In genomic region chr1:1857096-1857703, GRCh38 we compare ENCODE assay signal across 12 cellular contexts. TPM values are rescaled to one million over a fixed set of nuclear protein-coding genes. Genes with fewer than 3 reads are reported as not detected.
DNase-seq lines count a peak whose midpoint lies in the region; ATAC-seq, FAIRE-seq and TF ChIP-seq lines count a peak whose summit lies in the region.
"Had no signal": no experiment of that assay in that cellular context is flagged by ENCODE, and none has a peak within 500 bp of the region (broad histone marks: within the 10 kb centered on the region; RNA-seq: fewer than 3 reads in every experiment).

No MANE protein-coding gene starts in this region.

- peaks cover 100% of the 10 kb centered on the region for H3K79me2 ChIP-seq in smooth muscle cell (ENCODE audit: low read depth)

- intact Hi-C loops in left ventricle myocardium inferior (cut with micrococcal nuclease): no loop called here

- ATAC-seq in T-cell (replicated peaks in 1 of 4) (no peak), GM21825 (IDR thresholded peaks at IDR 0.05; ENCODE audit: unreplicated experiment) (no peak), HG02973 (IDR thresholded peaks at IDR 0.05; ENCODE audit: unreplicated experiment) (no peak)

- H3K27ac ChIP-seq in left ventricle myocardium inferior (replicated peaks) (peak overlapping the region; percentile 90), smooth muscle cell (ENCODE audit: low read depth) (peak overlapping the region; percentile 74)

- CTCF ChIA-PET in T-cell (lab: Charles Lee): no interaction called here

- TF ChIP-seq CTCF in left ventricle myocardium inferior (IDR thresholded peaks at IDR 0.05; ENCODE audit: borderline replicate concordance) (no peak), smooth muscle cell (IDR thresholded peaks at IDR 0.05; ENCODE audit: borderline replicate concordance, insufficient read depth, poor library complexity, severe bottlenecking) (no peak)

- WGBS in smooth muscle cell (ENCODE audit: low lambda C conversion rate): 92% methylated on average over 4 of the region's 4 CpGs

- peaks cover 100% of the 10 kb centered on the region for H4K20me1 ChIP-seq in smooth muscle cell (ENCODE audit: low read depth)

- H3K27ac Mint-ChIP-seq in T-cell: peak overlapping the region; percentile 9 to 36

- H3K4me1 ChIP-seq in left ventricle myocardium inferior (peaks cover 93% of the 10 kb centered on the region), smooth muscle cell (ENCODE audit: low read depth) (peaks cover 22% of the 10 kb centered on the region)

- DNase-seq in GM12891 (ENCODE audit: insufficient read length, low spot score): no peak
- DNase-seq in T-cell: no peak
- DNase-seq in left ventricle myocardium inferior: no peak
- no peak for DNase-seq in smooth muscle cell (lab: John Stamatoyannopoulos, UW; ENCODE audit: unreplicated experiment)
- no peak for DNase-seq in DMS 273 treated with DMSO at 0.1 percent for 48 hours (lab: John Stamatoyannopoulos, UW)
- DNase-seq in kidney glomerular epithelial cell (lab: John Stamatoyannopoulos, UW): no peak
- DNase-seq: activated CD4-positive, alpha-beta T cell treated with anti-CD3 and anti-CD28 coated beads, Interleukin-2, amount 10 ng/mL, durations not matched to agents 7 days and 5 days; DMS79 treated with DMSO at 0.1 percent for 48 hours; NCI-H1930; RPMI8226 had no signal

- no peaks in the 10 kb centered on the region for H3K9me3 Mint-ChIP-seq in T-cell
- H3K9me3 Mint-ChIP-seq: activated CD4-positive, alpha-beta T cell treated with anti-CD3 and anti-CD28 coated beads, Interleukin-2, amount 10 ng/mL, durations not matched to agents 7 days and 5 days had no signal

- H3K27me3 Mint-ChIP-seq in T-cell: no peaks in the 10 kb centered on the region
- H3K27me3 Mint-ChIP-seq: activated CD4-positive, alpha-beta T cell treated with anti-CD3 and anti-CD28 coated beads, Interleukin-2, amount 10 ng/mL, durations not matched to agents 7 days and 5 days had no signal

- POLR2A ChIA-PET in T-cell (lab: Charles Lee): no interaction called here

- H3K4me3 ChIP-seq in left ventricle myocardium inferior (peak overlapping the region; percentile 47), smooth muscle cell (no peak overlapping the region)

- peaks cover 75 to 84% (median 80%) of the 10 kb centered on the region in 3 donors for H3K4me1 Mint-ChIP-seq in T-cell

- peak; percentile 81 for FAIRE-seq in GM12891 (lab: Jason Lieb, UNC)

- H3K9me3 ChIP-seq in left ventricle myocardium inferior (replicated peaks) (no peaks in the 10 kb centered on the region), smooth muscle cell (replicated peaks; ENCODE audit: low read depth) (no peaks in the 10 kb centered on the region)

- TF ChIP-seq POLR2A in GM12891 (IDR thresholded peaks at IDR 0.05; ENCODE audit: low read depth, low read length): no peak

- no peak overlapping the region for H3K4me3 Mint-ChIP-seq in T-cell
- H3K4me3 Mint-ChIP-seq: activated CD4-positive, alpha-beta T cell treated with anti-CD3 and anti-CD28 coated beads, Interleukin-2, amount 10 ng/mL, durations not matched to agents 7 days and 5 days had no signal

- peaks cover 5% of the 10 kb centered on the region for H3F3A ChIP-seq in smooth muscle cell (ENCODE audit: low read depth)

- H3K27me3 ChIP-seq in left ventricle myocardium inferior (ENCODE audit: low read depth) (no peaks in the 10 kb centered on the region), smooth muscle cell (ENCODE audit: low read depth) (no peaks in the 10 kb centered on the region)

- H3K9ac ChIP-seq in smooth muscle cell (ENCODE audit: low read depth): no peak overlapping the region

- H2AFZ ChIP-seq in smooth muscle cell (ENCODE audit: low read depth): no peak overlapping the region

- no peak overlapping the region for H3K4me2 ChIP-seq in smooth muscle cell

- H3K36me3 Mint-ChIP-seq in T-cell: peaks cover 13% of the 10 kb centered on the region

- H3K36me3 ChIP-seq in left ventricle myocardium inferior (no peaks in the 10 kb centered on the region), smooth muscle cell (ENCODE audit: low read depth) (no peaks in the 10 kb centered on the region)

TF ChIP-seq in GM12891, 5 proteins besides CTCF, POLR2A, EP300 and RAD21:
- TF ChIP-seq POU2F2 (IDR thresholded peaks at IDR 0.05; ENCODE audit: low read depth, low read length) (no peak), SPI1 (IDR thresholded peaks at IDR 0.05; ENCODE audit: low read depth, low read length) (no peak), POLR2AphosphoS5 (IDR thresholded peaks at IDR 0.05; ENCODE audit: low read depth, low read length) (no peak)

RNA-seq across cellular contexts. Expression of gene GNB1, which starts 33.7 kb away (rescaled TPM):
- polyA plus RNA-seq in GM12891 (2012; ENCODE audit: low read depth, missing spikeins): 158 TPM
- total RNA-seq in T-cell (100 to 1,000 TPM; 208 to 295 (median 261) TPM), left ventricle myocardium inferior (158 TPM), smooth muscle cell (188 and 208 TPM in 2 replicates)
- 265 and 293 TPM in 2 replicates for polyA plus RNA-seq in smooth muscle cell

RNA-seq across cellular contexts. Expression of gene CALML6, which starts 57.9 kb away (rescaled TPM):
- 0.18 TPM for polyA plus RNA-seq in GM12891 (2012; ENCODE audit: low read depth, missing spikeins)
- 1 to 10 TPM in 3 of 5 donors, under 1 TPM in 2; 0.82 to 1.3 (median 1.1) TPM for total RNA-seq in T-cell
- total RNA-seq in left ventricle myocardium inferior: not detected
- 1.3 TPM in 1 of 2 replicates, not detected in the other for total RNA-seq in smooth muscle cell
- polyA plus RNA-seq in smooth muscle cell: 0.18 and 0.46 TPM in 2 replicates
